In the genomic region with DNA sequence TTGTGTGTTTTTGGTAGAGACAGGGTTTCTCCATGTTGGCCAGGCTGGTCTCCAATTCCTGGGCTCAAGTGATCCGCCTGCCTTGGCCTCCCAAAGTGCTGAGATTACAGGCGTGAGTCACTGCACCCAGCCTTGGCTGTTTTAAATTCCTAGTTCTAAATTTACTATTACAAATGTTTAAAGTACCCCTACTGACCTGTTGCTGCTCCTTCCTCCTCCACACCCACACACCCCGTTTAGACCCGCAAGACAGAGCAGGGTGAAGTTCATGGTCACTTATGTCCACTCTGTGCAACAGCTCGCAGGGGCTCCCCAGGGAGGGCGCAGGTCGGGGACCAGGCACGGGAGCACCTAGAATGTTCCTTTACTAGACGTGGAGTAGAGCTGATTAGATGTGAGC, we compare ENCODE assay signal across 20 cellular contexts. TPM values are rescaled to one million over a fixed set of nuclear protein-coding genes. Genes with fewer than 3 reads are reported as not detected.
DNase-seq lines count a peak whose midpoint lies in the region; ATAC-seq, FAIRE-seq and TF ChIP-seq lines count a peak whose summit lies in the region.
"Had no signal": no experiment of that assay in that cellular context is flagged by ENCODE, and none has a peak within 500 bp of the region (broad histone marks: within the 10 kb centered on the region; RNA-seq: fewer than 3 reads in every experiment).

No MANE protein-coding gene starts in this region.

- H3K36me3 Mint-ChIP-seq in type B pancreatic cell = no peaks in the 10 kb centered on the region
- H3K36me3 Mint-ChIP-seq: activated CD8-positive, alpha-beta memory T cell treated with anti-CD3 and anti-CD28 coated beads, Interleukin-2, amount 10 ng/mL, durations not matched to agents 7 days and 5 days; activated naive CD8-positive, alpha-beta T cell treated with anti-CD3 and anti-CD28 coated beads, Interleukin-2, amount 10 ng/mL, durations not matched to agents 7 days and 5 days; naive B cell had no signal

- no peak for TF ChIP-seq CTCF in K562 (IDR thresholded peaks at IDR 0.05 in 2 of 3, conservative IDR thresholded peaks at IDR 0.05 in 1 of 3; ENCODE audit: insufficient read depth in 2 of 3, low read depth in 1 of 3, low read length in 3 of 3)
- TF ChIP-seq CTCF in type B pancreatic cell (conservative IDR thresholded peaks at IDR 0.05) = no peak

- H3K9me1 ChIP-seq in K562 (ENCODE audit: control insufficient read depth, insufficient read depth, low read length) = peaks cover 4% of the 10 kb centered on the region

- CTCF ChIA-PET in K562 (lab: Yijun Ruan, JAX; ENCODE audit: low intra/inter-chr PET ratio) = no interaction called here

- no peaks in the 10 kb centered on the region for H3K27me3 ChIP-seq in GM23248 (replicated peaks; ENCODE audit: insufficient read depth)
- H3K27me3 ChIP-seq in K562 (ENCODE audit: control insufficient read depth in 2 of 2, insufficient read depth in 2 of 2, low read length in 2 of 2) = no peaks in the 10 kb centered on the region
- peaks cover 0 to 14% of the 10 kb centered on the region in 2 experiments for H3K27me3 ChIP-seq in mesenchymal stem cell (ENCODE audit: control insufficient read depth in 1 of 2, insufficient read depth in 1 of 2, low read length in 2 of 2)
- H3K27me3 ChIP-seq: breast epithelium, right lobe of liver had no signal

- ATAC-seq in K562 = no peak
- ATAC-seq in GM18517 (IDR thresholded peaks at IDR 0.05; ENCODE audit: unreplicated experiment) = no peak
- no peak for ATAC-seq in GM18520 (IDR thresholded peaks at IDR 0.05; ENCODE audit: unreplicated experiment)
- no peak for ATAC-seq in HG03175 (IDR thresholded peaks at IDR 0.05; ENCODE audit: unreplicated experiment)
- ATAC-seq: gastroesophageal sphincter, right lobe of liver had no signal

- H3K4me2 ChIP-seq in GM23248 (ENCODE audit: unreplicated experiment) (no peak overlapping the region), K562 (ENCODE audit: insufficient read depth, low read length) (no peak overlapping the region), mesenchymal stem cell (ENCODE audit: low read length, poor library complexity, severe bottlenecking) (no peak overlapping the region)

- no peak for TF ChIP-seq POLR2A in K562 (conservative IDR thresholded peaks at IDR 0.05)

- H3K27ac ChIP-seq in GM23248 (no peak overlapping the region), K562 (ENCODE audit: extremely low read depth, low read depth, low read length) (no peak overlapping the region), mesenchymal stem cell (ENCODE audit: low read length, poor library complexity, severe bottlenecking) (no peak overlapping the region)
- H3K27ac ChIP-seq: breast epithelium, gastroesophageal sphincter, parathyroid adenoma had no signal

- H4K91ac ChIP-seq in mesenchymal stem cell (ENCODE audit: low read length) = no peak overlapping the region

- DNase-seq in GM23248 = peak; percentile 21
- DNase-seq in K562 (ENCODE audit: extremely low read depth in 1 of 4, low spot score in 3 of 4) = no peak
- peak; percentile 17 for DNase-seq in mesenchymal stem cell
- DNase-seq in type B pancreatic cell (ENCODE audit: extremely low spot score, unreplicated experiment) = no peak
- DNase-seq: activated CD8-positive, alpha-beta memory T cell treated with anti-CD3 and anti-CD28 coated beads, Interleukin-2, amount 10 ng/mL, durations not matched to agents 7 days and 5 days; DMS79 treated with DMSO at 0.1 percent for 48 hours; NCI-H1694; NCI-H2227 treated with DMSO at 0.1 percent for 48 hours; right lobe of liver; SHP77 treated with DMSO at 0.1 percent for 48 hours had no signal

- H3K9me3 Mint-ChIP-seq in type B pancreatic cell = no peaks in the 10 kb centered on the region
- H3K9me3 Mint-ChIP-seq: activated CD4-positive, alpha-beta T cell treated with anti-CD3 and anti-CD28 coated beads, Interleukin-2, amount 10 ng/mL, durations not matched to agents 24 days and 14 days; activated naive CD8-positive, alpha-beta T cell treated with anti-CD3 and anti-CD28 coated beads, Interleukin-2, amount 10 ng/mL, durations not matched to agents 7 days and 5 days; activated T-helper 1 cell treated with anti-CD3 and anti-CD28 coated beads, Interleukin-12 subunit alpha, Interleukin-12 subunit beta, Interleukin-2, Interleukin-4 antibody, amounts not matched to agents 30 ng/mL and 10 ng/mL and 1 ng/mL, durations not matched to agents 14 hours and 24 hours and 36 hours; naive B cell had no signal

- no TSS peak for BruUV-seq in K562 (replicated peaks; lab: Mats Ljungman, UMichigan)

- H3K23ac ChIP-seq in mesenchymal stem cell (ENCODE audit: low read length in 2 of 2) = no peak overlapping the region

- H3K79me1 ChIP-seq in mesenchymal stem cell (replicated peaks; ENCODE audit: low read length, poor library complexity, severe bottlenecking) = no peaks in the 10 kb centered on the region

- peaks cover 15% of the 10 kb centered on the region for H3K27me3 Mint-ChIP-seq in type B pancreatic cell
- H3K27me3 Mint-ChIP-seq: activated CD8-positive, alpha-beta memory T cell treated with anti-CD3 and anti-CD28 coated beads, Interleukin-2, amount 10 ng/mL, durations not matched to agents 7 days and 5 days; activated naive CD8-positive, alpha-beta T cell treated with anti-CD3 and anti-CD28 coated beads, Interleukin-2, amount 10 ng/mL, durations not matched to agents 7 days and 5 days; naive B cell had no signal

- H3K9ac ChIP-seq in GM23248 = no peak overlapping the region
- no peak overlapping the region for H3K9ac ChIP-seq in K562 (ENCODE audit: insufficient read depth in 1 of 2, low read depth in 2 of 2, low read length in 2 of 2)
- no peak overlapping the region for H3K9ac ChIP-seq in mesenchymal stem cell (ENCODE audit: low read length)
- H3K9ac ChIP-seq: parathyroid adenoma had no signal

- H3K9me3 ChIP-seq in GM23248 (ENCODE audit: low read depth) (no peaks in the 10 kb centered on the region), K562 (replicated peaks; ENCODE audit: control insufficient read depth, insufficient read depth, low read depth, low read length) (no peaks in the 10 kb centered on the region), mesenchymal stem cell (ENCODE audit: control insufficient read depth, low read length) (no peaks in the 10 kb centered on the region)
- H3K9me3 ChIP-seq: breast epithelium, gastroesophageal sphincter, right lobe of liver had no signal

- H3K4me1 ChIP-seq in GM23248 (ENCODE audit: insufficient read depth) (no peaks in the 10 kb centered on the region; the same call in 1 of the 2 replicates), K562 (replicated peaks in 1 of 2; ENCODE audit: control insufficient read depth in 2 of 2, insufficient read depth in 2 of 2, low read length in 2 of 2) (peaks cover 24 to 52% of the 10 kb centered on the region in 2 experiments), mesenchymal stem cell (ENCODE audit: control insufficient read depth, insufficient read depth, low read depth, low read length) (peaks cover 44% of the 10 kb centered on the region)
- H3K4me1 ChIP-seq: breast epithelium, parathyroid adenoma had no signal

- H3K4me3 Mint-ChIP-seq in type B pancreatic cell = peak overlapping the region; percentile 73
- H3K4me3 Mint-ChIP-seq: activated CD4-positive, alpha-beta T cell treated with anti-CD3 and anti-CD28 coated beads, Interleukin-2, amount 10 ng/mL, durations not matched to agents 24 days and 14 days; activated CD8-positive, alpha-beta memory T cell treated with anti-CD3 and anti-CD28 coated beads, Interleukin-2, amount 10 ng/mL, durations not matched to agents 7 days and 5 days; activated naive CD8-positive, alpha-beta T cell treated with anti-CD3 and anti-CD28 coated beads, Interleukin-2, amount 10 ng/mL, durations not matched to agents 7 days and 5 days; activated T-helper 1 cell treated with anti-CD3 and anti-CD28 coated beads, Interleukin-12 subunit alpha, Interleukin-12 subunit beta, Interleukin-2, Interleukin-4 antibody, amounts not matched to agents 30 ng/mL and 10 ng/mL and 1 ng/mL, durations not matched to agents 14 hours and 24 hours and 36 hours had no signal

- peaks cover 22% of the 10 kb centered on the region for H3K4me1 Mint-ChIP-seq in type B pancreatic cell (ENCODE audit: unreplicated experiment)
- H3K4me1 Mint-ChIP-seq: activated CD4-positive, alpha-beta T cell treated with anti-CD3 and anti-CD28 coated beads, Interleukin-2, amount 10 ng/mL, durations not matched to agents 24 days and 14 days had no signal

- H4K20me1 ChIP-seq in GM23248 (ENCODE audit: insufficient read depth) = no peaks in the 10 kb centered on the region
- H4K20me1 ChIP-seq in K562 (replicated peaks; ENCODE audit: control insufficient read depth, insufficient read depth, low read length) = 0 out of 2 replicates have a peak, but pooled peaks cover 2% of the 10 kb centered on the region

- no peak overlapping the region for H3K18ac ChIP-seq in mesenchymal stem cell (ENCODE audit: low read depth in 1 of 2, low read length in 2 of 2)

- no peak overlapping the region for H3K4ac ChIP-seq in mesenchymal stem cell (ENCODE audit: low read depth in 1 of 2, low read length in 2 of 2)

- H3K79me2 ChIP-seq in GM23248 (ENCODE audit: insufficient read depth) = no peaks in the 10 kb centered on the region
- H3K79me2 ChIP-seq in K562 (ENCODE audit: control insufficient read depth, insufficient read depth, low read length) = no peaks in the 10 kb centered on the region
- H3K79me2 ChIP-seq: parathyroid adenoma had no signal

- H3F3A ChIP-seq in GM23248 (ENCODE audit: insufficient read depth) = no peaks in the 10 kb centered on the region

- no peak overlapping the region for H3K14ac ChIP-seq in mesenchymal stem cell (ENCODE audit: low read length in 2 of 2)

- no peak for TF ChIP-seq RAD21 in K562 (CRISPR knock-in tag; conservative IDR thresholded peaks at IDR 0.05 in 1 of 2, IDR thresholded peaks at IDR 0.05 in 1 of 2)

- no peaks in the 10 kb centered on the region for H3K9me2 ChIP-seq in GM23248 (ENCODE audit: insufficient read depth)

- H2AFZ ChIP-seq in GM23248 = no peak overlapping the region
- H2AFZ ChIP-seq in K562 (ENCODE audit: low read depth, low read length) = no peak overlapping the region
- H2AFZ ChIP-seq in mesenchymal stem cell (ENCODE audit: low read depth, low read length) = no peak overlapping the region
- H2AFZ ChIP-seq: parathyroid adenoma had no signal

- no peak overlapping the region for H2BK5ac ChIP-seq in mesenchymal stem cell (ENCODE audit: low read depth, low read length, poor library complexity, severe bottlenecking)

- intact Hi-C loops in K562 (cut with micrococcal nuclease) = no loop called here

- no peak for TF ChIP-seq EP300 in K562 (IDR thresholded peaks at IDR 0.05; ENCODE audit: low read length)

- H3K36me3 ChIP-seq in GM23248 (ENCODE audit: low read depth) (no peaks in the 10 kb centered on the region), K562 (ENCODE audit: control insufficient read depth, insufficient read depth, low read length) (peaks cover 22% of the 10 kb centered on the region; the same call in 1 of the 3 replicates), mesenchymal stem cell (ENCODE audit: control insufficient read depth in 1 of 2, insufficient read depth in 2 of 2, low read depth in 1 of 2, low read length in 2 of 2) (peaks cover 0 to 11% of the 10 kb centered on the region in 2 experiments)
- H3K36me3 ChIP-seq: breast epithelium, right lobe of liver had no signal

- in situ Hi-C loops in GM23248 (cut with MboI) = no loop called here
- in situ Hi-C loops in K562 (cut with MboI) = no loop called here

- no peak overlapping the region for H2BK120ac ChIP-seq in mesenchymal stem cell (ENCODE audit: low read depth, low read length)

- no peak for FAIRE-seq in K562 (lab: Jason Lieb, UNC)

- POLR2A ChIA-PET in K562 (lab: Yijun Ruan, JAX) = interaction anchor here (0.7 kb wide), 1 partner anchor 593 kb away, joined by 3 read pairs; no protein-coding TSS in a partner anchor

- no peak overlapping the region for H2BK15ac ChIP-seq in mesenchymal stem cell (ENCODE audit: low read depth, poor library complexity, severe bottlenecking)

- H4K8ac ChIP-seq in mesenchymal stem cell (ENCODE audit: low read length) = no peak overlapping the region

- H3K27ac Mint-ChIP-seq in type B pancreatic cell = no peak overlapping the region
- H3K27ac Mint-ChIP-seq: activated CD4-positive, alpha-beta T cell treated with anti-CD3 and anti-CD28 coated beads, Interleukin-2, amount 10 ng/mL, durations not matched to agents 24 days and 14 days; activated CD8-positive, alpha-beta memory T cell treated with anti-CD3 and anti-CD28 coated beads, Interleukin-2, amount 10 ng/mL, durations not matched to agents 7 days and 5 days; activated naive CD8-positive, alpha-beta T cell treated with anti-CD3 and anti-CD28 coated beads, Interleukin-2, amount 10 ng/mL, durations not matched to agents 7 days and 5 days; activated T-helper 1 cell treated with anti-CD3 and anti-CD28 coated beads, Interleukin-12 subunit alpha, Interleukin-12 subunit beta, Interleukin-2, Interleukin-4 antibody, amounts not matched to agents 30 ng/mL and 10 ng/mL and 1 ng/mL, durations not matched to agents 14 hours and 24 hours and 36 hours had no signal

- no peak overlapping the region for H2BK12ac ChIP-seq in mesenchymal stem cell (ENCODE audit: low read length in 2 of 2)

- peak overlapping the region; percentile 51 for H2AK5ac ChIP-seq in mesenchymal stem cell (ENCODE audit: low read length, severe bottlenecking)

- 79 to 80% methylated on average over 9 of the region's 9 CpGs for whole genome bisulfite sequencing in GM23248 (ENCODE audit: low coverage in 1 of 2, low lambda C conversion rate in 2 of 2, missing lambda C conversion rate in 2 of 2), 2 experiments
- 54% methylated on average over 9 of the region's 9 CpGs for WGBS in K562 (ENCODE audit: insufficient coverage, low coverage, missing lambda C conversion rate)
- WGBS in mesenchymal stem cell = 73% methylated on average over 9 of the region's 9 CpGs

- H3K4me3 ChIP-seq in GM23248 = no peak overlapping the region
- no peak overlapping the region for H3K4me3 ChIP-seq in K562
- no peak overlapping the region for H3K4me3 ChIP-seq in mesenchymal stem cell (ENCODE audit: insufficient read depth in 1 of 2, low read depth in 1 of 2, low read length in 2 of 2)
- H3K4me3 ChIP-seq: right lobe of liver had no signal

RNA-seq across cellular contexts. Expression of a gene that starts 28.7 kb away (rescaled TPM):
- 33.7 and 36.8 TPM in 2 replicates for total RNA-seq in GM23248 (2014; rRNA removed; shearing (Covaris generic))
- polyA plus RNA-seq in GM23248 (2016; fragmentation: Nextera tagmentation; extraction: Ambion mirVana) (29.1 and 32.5 TPM in 2 replicates), K562 (2011; rRNA removed) (42.5 and 66.4 TPM in 2 replicates), K562 (2014; fragmentation: Illumina TruSeq; extraction: Trizol) (29.2 and 68.5 TPM in 2 replicates), K562 (2014; fragmentation: Nextera tagmentation; extraction: Ambion mirVana) (1 to 10 TPM in 1 of 2 experiments, under 1 TPM in 1; 0.63 to 4.7 TPM), K562 (2014; rRNA removed) (92.3 and 98.4 TPM in 2 replicates)
- 61.8 and 208 TPM in 2 replicates for total RNA-seq in K562 (2011; cell fraction: chromatin; rRNA removed; ENCODE audit: low replicate concordance)
- 275 and 276 TPM in 2 replicates for total RNA-seq in K562 (2011; cell fraction: nucleolus; rRNA removed)
- total RNA-seq in K562 (2011; cell fraction: nucleoplasm; rRNA removed) = 120 and 154 TPM in 2 replicates
- total RNA-seq in K562 (2014; rRNA removed) (77.2 and 105 TPM in 2 replicates), K562 (2014; rRNA removed; fragmentation: Illumina TruSeq; extraction: Trizol) (15.4 and 24.5 TPM in 2 replicates), K562 (2015; rRNA removed; fragmentation: Illumina TruSeq; extraction: Trizol) (33.8 and 38.9 TPM in 2 replicates), K562 (2021) (76.7 and 81.2 TPM in 2 replicates), type B pancreatic cell (ENCODE audit: low replicate concordance) (29.1 and 45.2 TPM in 2 replicates)
- polyA plus RNA-seq in K562 (2011; cell fraction: cytosol; rRNA removed) = 82.2 and 238 TPM in 2 replicates
- 177 and 332 TPM in 2 replicates for polyA plus RNA-seq in K562 (2011; cell fraction: nucleus; rRNA removed)
- 45.4 and 63.2 TPM in 2 replicates for polyA plus RNA-seq in K562 (2012)
- 35.9 and 53.2 TPM in 2 replicates for polyA minus RNA-seq in K562 (2011; rRNA and poly(A)+ RNA removed)
- 52.1 and 59.5 TPM in 2 replicates for polyA minus RNA-seq in K562 (2011; cell fraction: cytosol; rRNA and poly(A)+ RNA removed)
- 89.7 and 90.0 TPM in 2 replicates for polyA minus RNA-seq in K562 (2011; cell fraction: nucleus; rRNA and poly(A)+ RNA removed)
- polyA plus RNA-seq in mesenchymal stem cell (2013, experiment 1 of 2) = 21.4 TPM
- polyA plus RNA-seq in mesenchymal stem cell (2013, experiment 2 of 2) = 21.0 TPM

RNA-seq across cellular contexts. Expression of a gene that starts 45.8 kb away (rescaled TPM):
- 6.9 and 7.3 TPM in 2 replicates for total RNA-seq in GM23248 (2014; rRNA removed; shearing (Covaris generic))
- polyA plus RNA-seq in GM23248 (2016; fragmentation: Nextera tagmentation; extraction: Ambion mirVana) = 4.8 and 5.9 TPM in 2 replicates
- total RNA-seq in K562 (2011; cell fraction: chromatin; rRNA removed; ENCODE audit: low replicate concordance) = 32.0 and 85.4 TPM in 2 replicates
- total RNA-seq in K562 (2011; cell fraction: nucleolus; rRNA removed) = 50.1 and 57.7 TPM in 2 replicates
- total RNA-seq in K562 (2011; cell fraction: nucleoplasm; rRNA removed) = 45.2 and 57.4 TPM in 2 replicates
- total RNA-seq in K562 (2014; rRNA removed) = 14.1 and 15.1 TPM in 2 replicates
- 7.9 and 10.5 TPM in 2 replicates for total RNA-seq in K562 (2014; rRNA removed; fragmentation: Illumina TruSeq; extraction: Trizol)
- 8.7 and 9.9 TPM in 2 replicates for total RNA-seq in K562 (2015; rRNA removed; fragmentation: Illumina TruSeq; extraction: Trizol)
- total RNA-seq in K562 (2021) = 30.2 and 32.2 TPM in 2 replicates
- 17.0 and 19.4 TPM in 2 replicates for polyA plus RNA-seq in K562 (2011; rRNA removed)
- 21.5 and 36.4 TPM in 2 replicates for polyA plus RNA-seq in K562 (2011; cell fraction: cytosol; rRNA removed)
- 66.0 and 91.7 TPM in 2 replicates for polyA plus RNA-seq in K562 (2011; cell fraction: nucleus; rRNA removed)
- polyA plus RNA-seq in K562 (2012) = 17.8 and 23.7 TPM in 2 replicates
- 16.4 and 23.3 TPM in 2 replicates for polyA plus RNA-seq in K562 (2014; fragmentation: Illumina TruSeq; extraction: Trizol)
- 1 to 10 TPM in 1 of 2 experiments, under 1 TPM in 1; 0.59 to 2.0 TPM for polyA plus RNA-seq in K562 (2014; fragmentation: Nextera tagmentation; extraction: Ambion mirVana)
- polyA plus RNA-seq in K562 (2014; rRNA removed) = 24.7 and 25.5 TPM in 2 replicates
- 6.5 and 10.2 TPM in 2 replicates for polyA minus RNA-seq in K562 (2011; rRNA and poly(A)+ RNA removed)
- polyA minus RNA-seq in K562 (2011; cell fraction: cytosol; rRNA and poly(A)+ RNA removed) = 11.4 and 14.1 TPM in 2 replicates
- polyA minus RNA-seq in K562 (2011; cell fraction: nucleus; rRNA and poly(A)+ RNA removed) = 13.1 and 13.3 TPM in 2 replicates
- polyA plus RNA-seq in mesenchymal stem cell (2013, experiment 1 of 2) = 8.1 TPM
- 7.2 TPM for polyA plus RNA-seq in mesenchymal stem cell (2013, experiment 2 of 2)
- 10.0 and 13.4 TPM in 2 replicates for total RNA-seq in type B pancreatic cell (ENCODE audit: low replicate concordance)

Comparison
In these comparisons a context has a peak if more than half of its experiments do, and no peak if none do; other contexts are left out.
1. DNase-seq: peak in GM23248 (single experiment) and mesenchymal stem cell (single experiment); none in K562 (0 of 4) and type B pancreatic cell (single experiment).